ENCODE assay signal across 27 cellular contexts in the genomic region with DNA sequence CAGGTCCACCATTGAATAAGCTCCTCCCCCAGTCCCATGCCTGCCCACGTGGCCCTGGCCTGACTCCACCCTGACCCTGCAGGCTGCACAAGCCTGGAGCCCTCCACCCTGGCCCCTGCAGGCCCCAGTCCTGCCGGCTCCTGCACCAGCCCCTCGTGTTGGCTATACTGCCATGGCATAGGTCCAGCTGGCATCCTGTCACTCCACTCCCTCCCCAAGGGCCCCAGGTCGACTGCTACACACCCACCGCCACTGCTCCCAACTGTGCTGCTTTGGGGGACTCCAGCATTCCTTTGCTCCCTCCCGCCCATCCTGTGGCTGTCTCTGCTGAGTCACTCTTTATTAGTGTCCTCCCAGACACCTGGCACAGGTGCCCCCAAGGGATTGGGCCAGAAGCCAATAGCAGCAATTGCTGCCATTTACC. TPM values are rescaled to one million over a fixed set of nuclear protein-coding genes. Genes with fewer than 3 reads are reported as not detected.
DNase-seq lines count a peak whose midpoint lies in the region; ATAC-seq, FAIRE-seq and TF ChIP-seq lines count a peak whose summit lies in the region.
"Had no signal": no experiment of that assay in that cellular context is flagged by ENCODE, and none has a peak within 500 bp of the region (broad histone marks: within the 10 kb centered on the region; RNA-seq: fewer than 3 reads in every experiment).

No MANE protein-coding gene starts in this region.

- TF ChIP-seq EP300 in A549 (IDR thresholded peaks at IDR 0.05): no peak

- H3K9me3 ChIP-seq in A549 (no peaks in the 10 kb centered on the region), IMR-90 (ENCODE audit: control insufficient read depth, insufficient read depth, low read length) (no peaks in the 10 kb centered on the region), RWPE2 (ENCODE audit: severe bottlenecking) (no peaks in the 10 kb centered on the region)
- H3K9me3 ChIP-seq: gastroesophageal sphincter, psoas muscle, upper lobe of left lung had no signal

- DNase-seq in A549 (ENCODE audit: low read depth in 1 of 2, low spot score in 1 of 2): no peak
- DNase-seq in IMR-90: no peak
- DNase-seq in RWPE2 (ENCODE audit: low spot score): peak; percentile 85
- peak; percentile 82 for DNase-seq in mesenteric fat pad (ENCODE audit: low spot score)
- no peak for DNase-seq in NCI-H2029 treated with DMSO at 0.1 percent for 48 hours (lab: John Stamatoyannopoulos, UW)
- DNase-seq in stimulated activated naive B cell treated with anti-CD40 and anti-IgM and Interleukin-4, amounts not matched to agents 10 μg/mL and 1 μg/mL and 100 μg/mL, for 72 hours: no peak
- DNase-seq in progenitor cell of endocrine pancreas (ENCODE audit: low spot score, unreplicated experiment): no peak
- no peak for DNase-seq in NCI-H510A (lab: John Stamatoyannopoulos, UW)
- DNase-seq: activated CD4-positive, alpha-beta T cell treated with anti-CD3 and anti-CD28 coated beads, Interleukin-2, amount 10 ng/mL, durations not matched to agents 24 days and 14 days; activated CD8-positive, alpha-beta memory T cell treated with anti-CD3 and anti-CD28 coated beads, Interleukin-2, amount 50 U/mL, for 48 hours; activated naive CD4-positive, alpha-beta T cell treated with anti-CD3 and anti-CD28 coated beads for 36 hours; CD8-positive, alpha-beta memory T cell; cortex of kidney; GDM1; immature natural killer cell; MM.1S; natural killer cell; NCI-H187 treated with DMSO at 0.1 percent for 48 hours; NCI-H748 treated with DMSO at 0.1 percent for 48 hours; psoas muscle; stimulated activated CD4-positive, alpha-beta T cell treated with anti-CD3 and anti-CD28 coated beads, Interleukin-12 subunit alpha, Interleukin-12 subunit beta, amount 100 ng/mL, for 4 hours; stimulated activated naive CD4-positive, alpha-beta T cell; upper lobe of left lung had no signal

- H3K56ac ChIP-seq in IMR-90 (ENCODE audit: extremely low read depth, insufficient read depth, low read length): no peak overlapping the region

- no peak overlapping the region for H3K18ac ChIP-seq in IMR-90 (ENCODE audit: low read depth, low read length)

- H3K23ac ChIP-seq in IMR-90 (ENCODE audit: low read depth, low read length): no peak overlapping the region

- dilution Hi-C loops in IMR-90 (cut with HindIII; ENCODE audit: low sequenced_read_pairs, unreplicated experiment): loop anchor here (25.0 kb wide), 1 partner anchor 87 kb away; no protein-coding TSS in a partner anchor

- TF ChIP-seq POLR2A in A549 (IDR thresholded peaks at IDR 0.05; ENCODE audit: low read length) (no peak), IMR-90 (IDR thresholded peaks at IDR 0.05; ENCODE audit: low read depth, low read length) (no peak)

- H3K27me3 Mint-ChIP-seq in stimulated activated naive B cell treated with anti-CD40 and anti-IgM and Interleukin-4, amounts not matched to agents 10 μg/mL and 1 μg/mL and 100 μg/mL, for 72 hours: peaks cover 9 to 18% of the 10 kb centered on the region in 2 donors
- peaks cover 8% of the 10 kb centered on the region for H3K27me3 Mint-ChIP-seq in progenitor cell of endocrine pancreas
- H3K27me3 Mint-ChIP-seq: activated CD4-positive, alpha-beta T cell treated with anti-CD3 and anti-CD28 coated beads, Interleukin-2, amount 10 ng/mL, durations not matched to agents 24 days and 14 days had no signal

- no peak overlapping the region for H3K27ac Mint-ChIP-seq in stimulated activated naive B cell treated with anti-CD40 and anti-IgM and Interleukin-4, amounts not matched to agents 10 μg/mL and 1 μg/mL and 100 μg/mL, for 72 hours
- H3K27ac Mint-ChIP-seq in progenitor cell of endocrine pancreas: no peak overlapping the region
- H3K27ac Mint-ChIP-seq: activated CD4-positive, alpha-beta T cell treated with anti-CD3 and anti-CD28 coated beads, Interleukin-2, amount 10 ng/mL, durations not matched to agents 24 days and 14 days; activated naive CD4-positive, alpha-beta T cell treated with anti-CD3 and anti-CD28 coated beads for 36 hours; CD8-positive, alpha-beta memory T cell; immature natural killer cell; natural killer cell had no signal

- no peaks in the 10 kb centered on the region for H3K4me1 Mint-ChIP-seq in stimulated activated naive B cell treated with anti-CD40 and anti-IgM and Interleukin-4, amounts not matched to agents 10 μg/mL and 1 μg/mL and 100 μg/mL, for 72 hours
- no peaks in the 10 kb centered on the region for H3K4me1 Mint-ChIP-seq in progenitor cell of endocrine pancreas (ENCODE audit: low read depth)
- H3K4me1 Mint-ChIP-seq: activated CD4-positive, alpha-beta T cell treated with anti-CD3 and anti-CD28 coated beads, Interleukin-2, amount 10 ng/mL, durations not matched to agents 24 days and 14 days; CD8-positive, alpha-beta memory T cell; immature natural killer cell; natural killer cell had no signal

- H4K8ac ChIP-seq in IMR-90 (ENCODE audit: low read depth in 2 of 2, low read length in 2 of 2): no peak overlapping the region

- ATAC-seq in A549: no peak
- ATAC-seq in IMR-90 (ENCODE audit: low read depth): no peak
- peak; percentile 73 for ATAC-seq in RWPE2 (ENCODE audit: low read depth)
- no peak for ATAC-seq in stimulated activated naive B cell treated with anti-CD40 and anti-IgM and Interleukin-4, amounts not matched to agents 10 μg/mL and 1 μg/mL and 100 μg/mL, for 72 hours (replicated peaks)
- ATAC-seq: gastroesophageal sphincter, GM12878, natural killer cell, psoas muscle had no signal

- H4K91ac ChIP-seq in IMR-90 (ENCODE audit: insufficient read depth, low read depth, low read length): no peak overlapping the region

- no peak overlapping the region for H3K4me3 Mint-ChIP-seq in stimulated activated naive B cell treated with anti-CD40 and anti-IgM and Interleukin-4, amounts not matched to agents 10 μg/mL and 1 μg/mL and 100 μg/mL, for 72 hours
- no peak overlapping the region for H3K4me3 Mint-ChIP-seq in progenitor cell of endocrine pancreas (ENCODE audit: low read depth)
- H3K4me3 Mint-ChIP-seq: activated CD4-positive, alpha-beta T cell treated with anti-CD3 and anti-CD28 coated beads, Interleukin-2, amount 10 ng/mL, durations not matched to agents 24 days and 14 days; activated naive CD4-positive, alpha-beta T cell treated with anti-CD3 and anti-CD28 coated beads for 36 hours; CD8-positive, alpha-beta memory T cell; immature natural killer cell; natural killer cell had no signal

- H2AK9ac ChIP-seq in IMR-90 (replicated peaks; ENCODE audit: low read depth, low read length, poor library complexity): no peak overlapping the region

- H3K36me3 ChIP-seq in IMR-90 (ENCODE audit: control insufficient read depth, insufficient read depth, low read length): no peaks in the 10 kb centered on the region
- no peaks in the 10 kb centered on the region for H3K36me3 ChIP-seq in RWPE2 (ENCODE audit: low read depth)
- H3K36me3 ChIP-seq: gastroesophageal sphincter, upper lobe of left lung had no signal

- no peak overlapping the region for H4K5ac ChIP-seq in IMR-90 (ENCODE audit: low read depth, low read length)

- H2AFZ ChIP-seq in IMR-90 (replicated peaks; ENCODE audit: low read length, poor library complexity): peak overlapping the region; percentile 8

- no peak overlapping the region for H3K4ac ChIP-seq in IMR-90 (ENCODE audit: low read depth, low read length)

- H3K9me1 ChIP-seq in IMR-90 (ENCODE audit: insufficient read depth, low read length): peaks cover 12% of the 10 kb centered on the region; the same call in 1 of the 2 replicates

- no peak overlapping the region for H3K4me3 ChIP-seq in A549
- no peak overlapping the region for H3K4me3 ChIP-seq in IMR-90 (ENCODE audit: insufficient read depth, low read depth, low read length)
- H3K4me3 ChIP-seq in RWPE2 (ENCODE audit: severe bottlenecking): no peak overlapping the region
- H3K4me3 ChIP-seq: gastroesophageal sphincter, GM12878, psoas muscle, upper lobe of left lung had no signal

- H3K27ac ChIP-seq in A549 (peak overlapping the region in 1 of 2 experiments; percentile 69; a peak in 3 of 6 replicates), IMR-90 (ENCODE audit: insufficient read depth, low read length) (no peak overlapping the region), RWPE2 (ENCODE audit: poor library complexity, severe bottlenecking) (peak overlapping the region; percentile 27)
- H3K27ac ChIP-seq: epithelial cell of prostate, gastroesophageal sphincter, psoas muscle, upper lobe of left lung had no signal

- H3K14ac ChIP-seq in IMR-90 (replicated peaks; ENCODE audit: low read depth, low read length): no peak overlapping the region

- H3K9ac ChIP-seq in IMR-90 (ENCODE audit: low read depth, low read length): no peak overlapping the region

- H2AK5ac ChIP-seq in IMR-90 (ENCODE audit: low read depth, low read length): no peak overlapping the region

- no peaks in the 10 kb centered on the region for H4K20me1 ChIP-seq in IMR-90 (ENCODE audit: insufficient read depth, low read length)

- H2BK5ac ChIP-seq in IMR-90 (ENCODE audit: low read depth, low read length, poor library complexity, severe bottlenecking): no peak overlapping the region

- no peaks in the 10 kb centered on the region for H3K79me1 ChIP-seq in IMR-90 (ENCODE audit: low read depth in 1 of 2, low read length in 2 of 2)

- CTCF ChIA-PET in A549 (lab: Yijun Ruan, JAX): interaction anchor here (0.6 to 12.3 kb wide), 6 partner anchors 11 to 400 kb away, joined by 3 to 133 read pairs (median 6); no protein-coding TSS in a partner anchor
- CTCF ChIA-PET in IMR-90 (lab: Yijun Ruan, JAX): no interaction called here

- no peak overlapping the region for H2BK15ac ChIP-seq in IMR-90 (ENCODE audit: low read depth, low read length)

- H3K9me3 Mint-ChIP-seq in stimulated activated naive B cell treated with anti-CD40 and anti-IgM and Interleukin-4, amounts not matched to agents 10 μg/mL and 1 μg/mL and 100 μg/mL, for 72 hours: no peaks in the 10 kb centered on the region
- H3K9me3 Mint-ChIP-seq in progenitor cell of endocrine pancreas (ENCODE audit: low read depth): no peaks in the 10 kb centered on the region
- H3K9me3 Mint-ChIP-seq: activated CD4-positive, alpha-beta T cell treated with anti-CD3 and anti-CD28 coated beads, Interleukin-2, amount 10 ng/mL, durations not matched to agents 24 days and 14 days; activated naive CD4-positive, alpha-beta T cell treated with anti-CD3 and anti-CD28 coated beads for 36 hours; CD8-positive, alpha-beta memory T cell; immature natural killer cell; natural killer cell had no signal

- H3K4me2 ChIP-seq in A549: peak overlapping the region; percentile 35; the same call in 2 of the 3 replicates
- no peak overlapping the region for H3K4me2 ChIP-seq in IMR-90 (ENCODE audit: low read depth, low read length)

- H3K27me3 ChIP-seq in IMR-90 (ENCODE audit: control insufficient read depth, insufficient read depth, low read length) (no peaks in the 10 kb centered on the region), RWPE2 (ENCODE audit: insufficient read depth, poor library complexity, severe bottlenecking) (no peaks in the 10 kb centered on the region)
- H3K27me3 ChIP-seq: upper lobe of left lung had no signal

- no peak overlapping the region for H2BK120ac ChIP-seq in IMR-90 (ENCODE audit: low read depth, low read length)

- H2BK20ac ChIP-seq in IMR-90 (ENCODE audit: low read depth, low read length): no peak overlapping the region

- WGBS in A549 (ENCODE audit: missing lambda C conversion rate): 49% methylated on average over 5 of the region's 6 CpGs
- WGBS in IMR-90 (ENCODE audit: extremely low coverage in 2 of 2, insufficient read length in 1 of 2), 2 experiments: 38% methylated on average over 5 of the region's 6 CpGs; no CpG with 5 or more reads in 1 of the 2 experiments

- POLR2A ChIA-PET in A549 (lab: Yijun Ruan, JAX): no interaction called here
- POLR2A ChIA-PET in IMR-90 (lab: Charles Lee; ENCODE audit: unreplicated experiment): no interaction called here

- no peak for TF ChIP-seq CTCF in A549 (IDR thresholded peaks at IDR 0.05)
- no peak for TF ChIP-seq CTCF in IMR-90 (conservative IDR thresholded peaks at IDR 0.05; ENCODE audit: low read depth, low read length)
- no peak for TF ChIP-seq CTCF in RWPE2 (IDR thresholded peaks at IDR 0.05; ENCODE audit: poor library complexity, severe bottlenecking)
- TF ChIP-seq CTCF in progenitor cell of endocrine pancreas (IDR thresholded peaks at IDR 0.05; ENCODE audit: unreplicated experiment): no peak

- H3K36me3 Mint-ChIP-seq in stimulated activated naive B cell treated with anti-CD40 and anti-IgM and Interleukin-4, amounts not matched to agents 10 μg/mL and 1 μg/mL and 100 μg/mL, for 72 hours: no peaks in the 10 kb centered on the region
- no peaks in the 10 kb centered on the region for H3K36me3 Mint-ChIP-seq in progenitor cell of endocrine pancreas (ENCODE audit: insufficient read depth)
- H3K36me3 Mint-ChIP-seq: CD8-positive, alpha-beta memory T cell; immature natural killer cell; natural killer cell had no signal

- no TSS peak for BruUV-seq in IMR-90 (replicated peaks; lab: Mats Ljungman, UMichigan)

- FAIRE-seq in A549 (lab: Jason Lieb, UNC): no peak
- FAIRE-seq: astrocyte, GM12878 had no signal

- H3K4me1 ChIP-seq in A549 (peaks cover 36% of the 10 kb centered on the region), IMR-90 (ENCODE audit: control insufficient read depth, insufficient read depth, low read length) (peaks cover 12% of the 10 kb centered on the region), RWPE2 (ENCODE audit: insufficient read depth, poor library complexity, severe bottlenecking) (peaks cover 29% of the 10 kb centered on the region)
- H3K4me1 ChIP-seq: psoas muscle, upper lobe of left lung had no signal

- no peak for TF ChIP-seq RAD21 in A549 (conservative IDR thresholded peaks at IDR 0.05 in 1 of 2, IDR thresholded peaks at IDR 0.05 in 1 of 2)
- no peak for TF ChIP-seq RAD21 in IMR-90 (IDR thresholded peaks at IDR 0.05; ENCODE audit: low read length)

- intact Hi-C loops in IMR-90 (cut with micrococcal nuclease): no loop called here

- in situ Hi-C loops in IMR-90 (cut with MboI; ENCODE audit: low sequenced_read_pairs): no loop called here

RNA-seq across cellular contexts. Expression of a gene that starts 32.4 kb away (rescaled TPM):
- polyA plus RNA-seq in A549 (2011; rRNA removed): 17.0 and 17.4 TPM in 2 replicates
- 7.7 and 9.1 TPM in 2 replicates for polyA plus RNA-seq in A549 (2012; cell fraction: cytosol; rRNA removed)
- 20.5 and 23.0 TPM in 2 replicates for polyA plus RNA-seq in A549 (2012; cell fraction: nucleus; rRNA removed)
- polyA plus RNA-seq in A549 (2017; fragmentation: RNase III; extraction: RNeasy Plus Mini Kit Qiagen cat#74134 plus additional on column Dnase treatment): 16.7 to 17.8 TPM (median 16.9 TPM) in 3 replicates
- polyA minus RNA-seq in A549 (2011; rRNA and poly(A)+ RNA removed): 25.2 and 27.4 TPM in 2 replicates
- total RNA-seq in IMR-90 (2012; rRNA removed): 16.1 and 18.6 TPM in 2 replicates
- polyA plus RNA-seq in IMR-90 (2012; rRNA removed): 14.6 and 16.7 TPM in 2 replicates
- 6.6 and 6.9 TPM in 2 replicates for polyA plus RNA-seq in IMR-90 (2012; cell fraction: cytosol; rRNA removed)
- 34.4 and 57.2 TPM in 2 replicates for polyA plus RNA-seq in IMR-90 (2012; cell fraction: nucleus; rRNA removed; ENCODE audit: low replicate concordance)
- total RNA-seq in mesenteric fat pad: 86.9 TPM
- total RNA-seq in progenitor cell of endocrine pancreas: 9.1 and 10.3 TPM in 2 replicates
- total RNA-seq: activated CD4-positive, alpha-beta T cell treated with anti-CD3 and anti-CD28 coated beads, Interleukin-2, amount 10 ng/mL, durations not matched to agents 24 days and 14 days had no signal
- polyA plus RNA-seq: CD8-positive, alpha-beta memory T cell had no signal

Comparison
In these comparisons a context has a peak if more than half of its experiments do, and no peak if none do; other contexts are left out.
1. DNase-seq: peak in RWPE2 (single experiment) and mesenteric fat pad (single experiment); none in A549 (0 of 2), IMR-90 (single experiment), NCI-H2029 treated with DMSO at 0.1 percent for 48 hours (single experiment), stimulated activated naive B cell treated with anti-CD40 and anti-IgM and Interleukin-4, amounts not matched to agents 10 μg/mL and 1 μg/mL and 100 μg/mL, for 72 hours (single experiment), progenitor cell of endocrine pancreas (single experiment) and NCI-H510A (single experiment).